In genomic region chr3:167876603-167877325, GRCh38 we compare ENCODE assay signal across 9 cellular contexts.
DNase-seq lines count a peak whose midpoint lies in the region; TF ChIP-seq lines count a peak whose summit lies in the region.
"Had no signal": no experiment of that assay in that cellular context is flagged by ENCODE, and none has a peak within 500 bp of the region (broad histone marks: within the 10 kb centered on the region; RNA-seq: fewer than 3 reads in every experiment).

No MANE protein-coding gene starts in this region.

- H2BK120ac ChIP-seq in neuronal stem cell (ENCODE audit: low read depth, low read length) = no peak overlapping the region

- H3K27ac ChIP-seq in OCI-LY7 (ENCODE audit: low read depth, low read length, poor library complexity, severe bottlenecking) (no peak overlapping the region), neuronal stem cell (replicated peaks; ENCODE audit: low read length) (no peak overlapping the region)

- no peak overlapping the region for H4K91ac ChIP-seq in neuronal stem cell (ENCODE audit: low read depth, low read length, poor library complexity)

- intact Hi-C loops in OCI-LY7 (cut with micrococcal nuclease; ENCODE audit: unreplicated experiment) = no loop called here

- no peak overlapping the region for H2BK12ac ChIP-seq in neuronal stem cell (ENCODE audit: low read length)

- no peak overlapping the region for H3K23ac ChIP-seq in neuronal stem cell (ENCODE audit: low read depth, low read length, poor library complexity)

- H3K79me1 ChIP-seq in neuronal stem cell (ENCODE audit: low read depth, low read length) = no peaks in the 10 kb centered on the region

- H3K14ac ChIP-seq in neuronal stem cell (ENCODE audit: low read length) = no peak overlapping the region

- H3K4me3 ChIP-seq in OCI-LY7 (ENCODE audit: low read depth, low read length, poor library complexity, severe bottlenecking) (no peak overlapping the region), epithelial cell of proximal tubule (ENCODE audit: low read depth, low read length) (no peak overlapping the region), neuronal stem cell (ENCODE audit: low read length in 2 of 2) (no peak overlapping the region)
- H3K4me3 ChIP-seq: adrenal gland had no signal

- no peaks in the 10 kb centered on the region for H3K79me2 ChIP-seq in OCI-LY7 (ENCODE audit: insufficient read depth, low read depth, low read length)

- H3K9me3 ChIP-seq in OCI-LY7 (ENCODE audit: low read length) (no peaks in the 10 kb centered on the region), neuronal stem cell (replicated peaks in 1 of 2; ENCODE audit: control insufficient read depth in 2 of 2, insufficient read depth in 1 of 2, low read depth in 1 of 2, low read length in 2 of 2) (no peaks in the 10 kb centered on the region)
- H3K9me3 ChIP-seq: adrenal gland had no signal

- H3K4ac ChIP-seq in neuronal stem cell (ENCODE audit: low read length) = no peak overlapping the region

- H2AFZ ChIP-seq in OCI-LY7 (ENCODE audit: low read length) (peak overlapping the region; percentile 67; the same call in 1 of the 2 replicates), neuronal stem cell (ENCODE audit: low read length) (peak overlapping the region; percentile 24)

- peaks cover 10% of the 10 kb centered on the region for H3K4me1 ChIP-seq in OCI-LY7 (ENCODE audit: insufficient read depth, low read length, poor library complexity, severe bottlenecking)
- H3K4me1 ChIP-seq in neuronal stem cell (ENCODE audit: control insufficient read depth in 2 of 2, insufficient read depth in 1 of 2, low read depth in 1 of 2, low read length in 2 of 2) = peaks cover 0 to 2% of the 10 kb centered on the region in 2 donors
- H3K4me1 ChIP-seq: adrenal gland had no signal

- no peak overlapping the region for H2BK5ac ChIP-seq in neuronal stem cell (ENCODE audit: low read length)

- H4K20me1 ChIP-seq in OCI-LY7 (ENCODE audit: insufficient read depth, low read length) = no peaks in the 10 kb centered on the region

- no peak overlapping the region for H3K18ac ChIP-seq in neuronal stem cell (ENCODE audit: low read length)

- no peaks in the 10 kb centered on the region for H3K36me3 ChIP-seq in OCI-LY7 (ENCODE audit: insufficient read depth, low read length)
- no peaks in the 10 kb centered on the region for H3K36me3 ChIP-seq in neuronal stem cell (replicated peaks in 1 of 2; ENCODE audit: control insufficient read depth in 2 of 2, insufficient read depth in 2 of 2, low read length in 2 of 2)
- H3K36me3 ChIP-seq: adrenal gland had no signal

- no peak overlapping the region for H3K9ac ChIP-seq in neuronal stem cell (ENCODE audit: low read depth, low read length, poor library complexity)

- no peaks in the 10 kb centered on the region for H3K27me3 ChIP-seq in neuronal stem cell (ENCODE audit: control insufficient read depth in 3 of 3, insufficient read depth in 3 of 3, low read depth in 1 of 3, low read length in 3 of 3)
- H3K27me3 ChIP-seq: adrenal gland had no signal

- TF ChIP-seq CTCF in OCI-LY7 (conservative IDR thresholded peaks at IDR 0.05; ENCODE audit: low read length) (no peak), epithelial cell of proximal tubule (conservative IDR thresholded peaks at IDR 0.05; ENCODE audit: low read depth, low read length) (no peak)

- BruUV-seq in OCI-LY7 (replicated peaks; lab: Mats Ljungman, UMichigan) = no TSS peak

- CTCF ChIA-PET in OCI-LY7 (lab: Charles Lee; ENCODE audit: unreplicated experiment) = no interaction called here

- no peak overlapping the region for H2AK5ac ChIP-seq in neuronal stem cell (ENCODE audit: low read depth, low read length)

- POLR2A ChIA-PET in OCI-LY7 (lab: Charles Lee) = interaction anchor here (0.6 to 1.6 kb wide), 6 partner anchors 9 to 141 kb away, joined by 3 to 4 read pairs (median 3); partner anchors contain the start of gene SERPINI1

- peak; percentile 63 for DNase-seq in COLO829 (ENCODE audit: low spot score)
- DNase-seq in OCI-LY7 (ENCODE audit: low spot score) = no peak
- DNase-seq in epithelial cell of proximal tubule (ENCODE audit: low read depth) = peak; percentile 6
- no peak for DNase-seq in neuronal stem cell (ENCODE audit: low spot score)
- DNase-seq in occipital lobe (lab: John Stamatoyannopoulos, UW) = no peak
- no peak for DNase-seq in activated CD4-positive, alpha-beta T cell treated with anti-CD3 and anti-CD28 coated beads, Interleukin-2, amount 50 U/mL, for 48 hours
- no peak for DNase-seq in activated CD8-positive, alpha-beta memory T cell treated with anti-CD3 and anti-CD28 coated beads for 24 hours
- DNase-seq in retina = no peak

- H4K8ac ChIP-seq in neuronal stem cell (ENCODE audit: low read depth, low read length) = no peak overlapping the region

- no peaks in the 10 kb centered on the region for H3K9me2 ChIP-seq in OCI-LY7 (ENCODE audit: insufficient read depth, low read length)

- no peak overlapping the region for H2BK15ac ChIP-seq in neuronal stem cell (ENCODE audit: low read length)

- no CpG with 5 or more reads among the region's 4 CpGs for WGBS in neuronal stem cell (ENCODE audit: extremely low coverage in 2 of 2, insufficient read length in 2 of 2, insufficient replicate concordance in 1 of 2), 2 donors

- H3K4me2 ChIP-seq in OCI-LY7 (ENCODE audit: low read length) (no peak overlapping the region), neuronal stem cell (ENCODE audit: insufficient read depth, low read length, poor library complexity, severe bottlenecking) (no peak overlapping the region)

Comparison
In these comparisons a context has a peak if more than half of its experiments do, and no peak if none do; other contexts are left out.
1. DNase-seq: peak in COLO829 (single experiment) and epithelial cell of proximal tubule (single experiment); none in OCI-LY7 (single experiment), neuronal stem cell (single experiment), occipital lobe (single experiment), activated CD4-positive, alpha-beta T cell treated with anti-CD3 and anti-CD28 coated beads, Interleukin-2, amount 50 U/mL, for 48 hours (0 of 2), activated CD8-positive, alpha-beta memory T cell treated with anti-CD3 and anti-CD28 coated beads for 24 hours (single experiment) and retina (single experiment).